7 cellular contexts compared by ENCODE assay signal in the genomic region with DNA sequence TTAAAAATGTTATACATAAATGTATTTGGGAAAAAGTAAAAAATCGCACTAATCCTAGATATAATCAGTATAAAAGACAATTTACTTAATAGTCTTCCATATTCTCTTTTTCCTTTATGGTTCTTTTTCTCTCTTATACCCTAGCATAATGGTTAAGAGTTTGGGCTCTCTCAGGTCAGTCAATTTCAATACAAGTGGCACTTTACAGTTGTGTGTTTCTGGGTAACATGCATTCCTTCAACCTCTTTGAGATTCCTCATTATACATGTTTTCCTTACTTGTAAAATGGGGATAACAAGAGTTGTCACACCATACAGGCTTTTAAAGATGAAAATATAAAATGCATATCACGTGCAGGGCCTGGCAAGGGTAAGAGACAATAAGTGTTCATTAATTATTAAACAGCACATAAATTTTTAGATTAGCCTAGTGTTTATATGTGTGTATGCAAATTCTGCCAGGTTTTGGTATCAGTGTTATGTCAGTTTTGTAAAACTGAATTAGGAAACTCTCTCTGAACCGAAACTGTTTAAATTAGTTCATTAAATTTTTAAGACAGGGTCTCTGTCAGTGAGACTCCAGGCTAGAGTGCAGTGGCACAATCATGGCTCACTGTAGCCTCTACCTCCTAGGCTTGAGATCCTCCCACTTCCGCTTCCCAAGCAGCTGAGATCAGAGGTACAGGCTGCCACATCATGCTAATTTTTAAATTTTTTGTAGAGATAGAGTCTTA. TPM values are rescaled to one million over a fixed set of nuclear protein-coding genes. Genes with fewer than 3 reads are reported as not detected.
A peak's percentile ranks its signal among the peaks of the same experiment; 100 is the strongest.
DNase-seq lines count a peak whose midpoint lies in the region; ATAC-seq and FAIRE-seq lines count a peak whose summit lies in the region.

No MANE protein-coding gene starts in this region.

- POLR2A ChIA-PET in naive thymus-derived CD8-positive, alpha-beta T cell (lab: Charles Lee) = interaction anchor here (1.2 kb wide), 1 partner anchor 91 kb away, joined by 6 read pairs; no protein-coding TSS in a partner anchor

- ATAC-seq in GM18868 (IDR thresholded peaks at IDR 0.05; ENCODE audit: unreplicated experiment) (peak; percentile 73), GM21825 (IDR thresholded peaks at IDR 0.05; ENCODE audit: unreplicated experiment) (peak; percentile 67)
- ATAC-seq in naive thymus-derived CD8-positive, alpha-beta T cell = peak; percentile 63 to 73

- peak overlapping the region; percentile 46 to 76 (median 70) for H3K4me3 Mint-ChIP-seq in naive thymus-derived CD8-positive, alpha-beta T cell

- peak; percentile 71 for DNase-seq in MV-4-11 (lab: John Stamatoyannopoulos, UW)
- peak in 1 of 10 donors; percentile 22 for DNase-seq in naive thymus-derived CD8-positive, alpha-beta T cell
- no peak for DNase-seq in cardiac septum (ENCODE audit: low spot score)
- DNase-seq in frontal cortex (ENCODE audit: low spot score in 2 of 2) = no peak
- DNase-seq in DMS 273 treated with DMSO at 0.1 percent for 48 hours (lab: John Stamatoyannopoulos, UW) = no peak

- FAIRE-seq in frontal cortex (lab: Jason Lieb, UNC) = no peak

- peaks cover 30 to 98% (median 91%) of the 10 kb centered on the region in 4 donors for H3K4me1 Mint-ChIP-seq in naive thymus-derived CD8-positive, alpha-beta T cell

- H3K9me3 Mint-ChIP-seq in naive thymus-derived CD8-positive, alpha-beta T cell = no peaks in the 10 kb centered on the region

- H3K36me3 Mint-ChIP-seq in naive thymus-derived CD8-positive, alpha-beta T cell = peaks cover 0 to 32% (median 0%) of the 10 kb centered on the region in 3 donors

- peak overlapping the region; percentile 11 to 96 (median 58) for H3K27ac Mint-ChIP-seq in naive thymus-derived CD8-positive, alpha-beta T cell

- no peaks in the 10 kb centered on the region for H3K27me3 Mint-ChIP-seq in naive thymus-derived CD8-positive, alpha-beta T cell

- intact Hi-C loops in cardiac septum (cut with DNase I) = no loop called here

RNA-seq across cellular contexts. Expression of a gene that starts 49.8 kb away (rescaled TPM):
- total RNA-seq in naive thymus-derived CD8-positive, alpha-beta T cell = 100 to 1,000 TPM; 184 to 200 TPM
- polyA plus RNA-seq in naive thymus-derived CD8-positive, alpha-beta T cell = 100 to 1,000 TPM; 127 to 155 (median 130) TPM
- total RNA-seq in cardiac septum = 36.6 TPM
- 8.2 TPM for total RNA-seq in frontal cortex
